In genomic region chr12:130513572-130513971, GRCh38 we compare ENCODE assay signal across 12 cellular contexts.
A peak's percentile ranks its signal among the peaks of the same experiment; 100 is the strongest.
DNase-seq lines count a peak whose midpoint lies in the region; ATAC-seq, FAIRE-seq and TF ChIP-seq lines count a peak whose summit lies in the region.
"Had no signal": no experiment of that assay in that cellular context is flagged by ENCODE, and none has a peak within 500 bp of the region (broad histone marks: within the 10 kb centered on the region; RNA-seq: fewer than 3 reads in every experiment).

No MANE protein-coding gene starts in this region.

- H3K79me2 ChIP-seq in H1 (ENCODE audit: control insufficient read depth in 1 of 2, insufficient read depth in 2 of 2, low read length in 2 of 2), result no peaks in the 10 kb centered on the region
- no peaks in the 10 kb centered on the region for H3K79me2 ChIP-seq in mesendoderm (ENCODE audit: control insufficient read depth, insufficient read depth, low read length)

- no peak for TF ChIP-seq POLR2A in H1 (IDR thresholded peaks at IDR 0.05; ENCODE audit: control extremely low read depth in 1 of 2, low read depth in 2 of 2, low read length in 2 of 2)

- peaks cover 10% of the 10 kb centered on the region; the same call in 1 of the 2 replicates for H3K9me3 ChIP-seq in NT2/D1 (ENCODE audit: insufficient read depth, low read length)
- H3K9me3 ChIP-seq in H1 (ENCODE audit: insufficient read depth in 2 of 2, low read depth in 1 of 2, low read length in 1 of 2), result peaks cover 0 to 3% of the 10 kb centered on the region in 2 experiments; a peak in 2 of 4 replicates

- H3K79me1 ChIP-seq in H1 (ENCODE audit: low read depth, low read length) (no peaks in the 10 kb centered on the region), mesendoderm (ENCODE audit: low read length) (no peaks in the 10 kb centered on the region)

- CTCF ChIA-PET in H1 (lab: Charles Lee; ENCODE audit: partially characterized antibody), result interaction anchor here (0.8 to 2.3 kb wide), 12 partner anchors 9 to 234 kb away, joined by 3 to 11 read pairs (median 3); no protein-coding TSS in a partner anchor

- H3K27me3 ChIP-seq in NT2/D1 (ENCODE audit: insufficient read depth, insufficient read length) (no peaks in the 10 kb centered on the region), H1 (replicated peaks in 1 of 4; ENCODE audit: control insufficient read depth in 3 of 4, extremely low read depth in 1 of 4, insufficient read depth in 3 of 4, low read length in 3 of 4) (no peaks in the 10 kb centered on the region; a peak in 1 of 7 replicates), mesendoderm (ENCODE audit: insufficient read depth, low read length, poor library complexity) (no peaks in the 10 kb centered on the region), foreskin keratinocyte (no peaks in the 10 kb centered on the region)

- no peak overlapping the region for H2AK5ac ChIP-seq in H1 (ENCODE audit: low read depth, low read length)
- H2AK5ac ChIP-seq in mesendoderm (ENCODE audit: low read length), result no peak overlapping the region

- no peak overlapping the region for H3K14ac ChIP-seq in H1 (ENCODE audit: insufficient read length)

- H4K8ac ChIP-seq in H1 (ENCODE audit: extremely low read depth, insufficient read depth, low read length) (no peak overlapping the region), mesendoderm (ENCODE audit: low read depth, low read length) (no peak overlapping the region)

- no peaks in the 10 kb centered on the region for H3K23me2 ChIP-seq in H1 (ENCODE audit: low read depth, low read length)

- H3K4ac ChIP-seq in H1 (replicated peaks; ENCODE audit: insufficient read length, low read depth, low read length) (no peak overlapping the region), mesendoderm (ENCODE audit: low read depth, low read length) (no peak overlapping the region)

- H4K20me1 ChIP-seq in H1 (replicated peaks in 1 of 2; ENCODE audit: control insufficient read depth in 1 of 2, insufficient read depth in 2 of 2, low read length in 2 of 2), result no peaks in the 10 kb centered on the region

- H3K4me3 ChIP-seq in NT2/D1 (ENCODE audit: insufficient read length, low read depth), result no peak overlapping the region
- no peak overlapping the region for H3K4me3 ChIP-seq in H1 (ENCODE audit: extremely low read depth in 1 of 4, insufficient read depth in 2 of 4, low read depth in 3 of 4, low read length in 4 of 4)
- no peak overlapping the region for H3K4me3 ChIP-seq in mesendoderm (ENCODE audit: low read length)
- H3K4me3 ChIP-seq: GM23338 had no signal

- POLR2A ChIA-PET in H1 (lab: Charles Lee; ENCODE audit: partially characterized antibody), result interaction anchor here (0.7 to 0.8 kb wide), 2 partner anchors 44 to 126 kb away, joined by 3 read pairs; no protein-coding TSS in a partner anchor

- peak overlapping the region; percentile 55; the same call in 1 of the 2 replicates for H2BK12ac ChIP-seq in H1 (ENCODE audit: low read depth, low read length)

- H3K4me1 ChIP-seq in NT2/D1 (ENCODE audit: insufficient read depth, insufficient read length) (peaks cover 4% of the 10 kb centered on the region), H1 (replicated peaks in 1 of 4; ENCODE audit: control insufficient read depth in 3 of 4, insufficient read depth in 4 of 4, low read length in 3 of 4) (peaks cover 7 to 15% (median 8%) of the 10 kb centered on the region in 4 experiments), mesendoderm (ENCODE audit: control insufficient read depth, low read depth, low read length) (peaks cover 4% of the 10 kb centered on the region), foreskin keratinocyte (no peaks in the 10 kb centered on the region)

- H3K4me2 ChIP-seq in H1 (ENCODE audit: insufficient read depth in 1 of 2, low read depth in 2 of 2, low read length in 2 of 2) (peak overlapping the region in 1 of 2 experiments; percentile 54; a peak in 3 of 4 replicates), mesendoderm (ENCODE audit: low read length) (no peak overlapping the region)
- H3K4me2 ChIP-seq: GM23338 had no signal

- no peak overlapping the region for H2AFZ ChIP-seq in H1 (ENCODE audit: low read length)

- ATAC-seq in foreskin keratinocyte, result no peak
- ATAC-seq: CD8-positive, alpha-beta T cell had no signal

- 85% methylated on average over 2 of the region's 2 CpGs; no CpG with 5 or more reads in 1 of the 2 experiments for WGBS in H1 (ENCODE audit: extremely low coverage in 1 of 2, insufficient coverage in 1 of 2, insufficient read length in 1 of 2, insufficient replicate concordance in 2 of 2, low coverage in 1 of 2, low lambda C conversion rate in 2 of 2, missing lambda C conversion rate in 1 of 2), 2 experiments
- WGBS in mesendoderm (ENCODE audit: extremely low coverage, insufficient coverage, low lambda C conversion rate), result no CpG with 5 or more reads among the region's 2 CpGs

- H3K36me3 ChIP-seq in NT2/D1 (ENCODE audit: insufficient read depth, insufficient read length, low read length), result no peaks in the 10 kb centered on the region
- no peaks in the 10 kb centered on the region for H3K36me3 ChIP-seq in H1 (ENCODE audit: control insufficient read depth in 2 of 4, insufficient read depth in 4 of 4, low read length in 3 of 4)
- no peaks in the 10 kb centered on the region for H3K36me3 ChIP-seq in mesendoderm (ENCODE audit: control insufficient read depth, insufficient read depth, low read length)

- peak overlapping the region; percentile 39 for H3K9ac ChIP-seq in NT2/D1 (ENCODE audit: insufficient read length, low read depth)
- no peak overlapping the region; a peak in 1 of 7 replicates for H3K9ac ChIP-seq in H1 (replicated peaks in 1 of 4; ENCODE audit: extremely low read depth in 1 of 4, low read depth in 3 of 4, low read length in 3 of 4)
- H3K9ac ChIP-seq in mesendoderm (ENCODE audit: low read length), result peak overlapping the region; percentile 48

- H2BK5ac ChIP-seq in H1 (ENCODE audit: low read depth, low read length) (0 out of 2 replicates have a peak overlapping the region, but pooled peaks have one; percentile 1), mesendoderm (ENCODE audit: low read length) (no peak overlapping the region)

- no peak overlapping the region for H4K91ac ChIP-seq in H1 (replicated peaks; ENCODE audit: insufficient read length, low read length)

- TF ChIP-seq EP300 in H1 (IDR thresholded peaks at IDR 0.05; ENCODE audit: borderline replicate concordance in 1 of 2, low read depth in 2 of 2, low read length in 2 of 2), result no peak

- TF ChIP-seq RAD21 in H1 (IDR thresholded peaks at IDR 0.05 in 1 of 2, conservative IDR thresholded peaks at IDR 0.05 in 1 of 2; ENCODE audit: low read depth in 2 of 2, low read length in 2 of 2), result no peak

- FAIRE-seq in H1 (lab: Jason Lieb, UNC), result no peak
- FAIRE-seq: D721Med, G401.6, GM12891 had no signal

- H3K56ac ChIP-seq in H1 (replicated peaks; ENCODE audit: insufficient read length, low read depth, low read length) (no peak overlapping the region), mesendoderm (ENCODE audit: low read length) (no peak overlapping the region)

- no peak overlapping the region for H3K23ac ChIP-seq in H1 (ENCODE audit: insufficient read length)
- H3K23ac ChIP-seq in mesendoderm (ENCODE audit: low read length), result no peak overlapping the region

- DNase-seq in NT2/D1 (ENCODE audit: low read depth, low spot score), result no peak
- no peak for DNase-seq in H1 (ENCODE audit: low read depth in 1 of 2, low spot score in 2 of 2)
- DNase-seq in mesendoderm, result no peak
- no peak for DNase-seq in Kasumi-1 (lab: John Stamatoyannopoulos, UW)
- no peak for DNase-seq in kidney glomerular epithelial cell (lab: John Stamatoyannopoulos, UW)
- DNase-seq in foreskin keratinocyte, result no peak
- DNase-seq: CD8-positive, alpha-beta T cell; EL had no signal

- H2BK15ac ChIP-seq in H1 (ENCODE audit: low read length) (peak overlapping the region; percentile 61; the same call in 1 of the 2 replicates), mesendoderm (replicated peaks; ENCODE audit: low read depth) (no peak overlapping the region)

- H2BK120ac ChIP-seq in H1 (replicated peaks; ENCODE audit: low read depth, low read length) (no peak overlapping the region), mesendoderm (ENCODE audit: low read depth, low read length) (no peak overlapping the region)

- TF ChIP-seq CTCF in H1 (IDR thresholded peaks at IDR 0.05; ENCODE audit: control extremely low read depth in 1 of 3, insufficient read depth in 1 of 3, low read depth in 1 of 3, low read length in 3 of 3) (no peak), foreskin keratinocyte (conservative IDR thresholded peaks at IDR 0.05) (no peak)

- no peak overlapping the region for H4K5ac ChIP-seq in H1 (ENCODE audit: insufficient read length, low read depth, low read length)
- H4K5ac ChIP-seq in mesendoderm (ENCODE audit: low read length), result no peak overlapping the region

- H3K27ac ChIP-seq in H1 (ENCODE audit: low read depth, low read length) (no peak overlapping the region), mesendoderm (ENCODE audit: low read depth, low read length) (no peak overlapping the region), foreskin keratinocyte (no peak overlapping the region)

- peak overlapping the region; percentile 25; the same call in 1 of the 2 replicates for H3K18ac ChIP-seq in H1 (ENCODE audit: extremely low read depth, low read length)
- H3K18ac ChIP-seq in mesendoderm (ENCODE audit: low read length), result no peak overlapping the region

- H2BK20ac ChIP-seq in H1 (ENCODE audit: low read length), result 0 out of 2 replicates have a peak overlapping the region, but pooled peaks have one; percentile 55

TF ChIP-seq in H1, 55 proteins besides CTCF, POLR2A, EP300 and RAD21:
- TF ChIP-seq MAFK (IDR thresholded peaks at IDR 0.05; ENCODE audit: low read depth, low read length) (peak; percentile 94), YY1 (IDR thresholded peaks at IDR 0.05; ENCODE audit: low read depth, low read length) (no peak), BCL11A (IDR thresholded peaks at IDR 0.05; ENCODE audit: low read depth in 2 of 2, low read length in 2 of 2) (no peak), ASH2L (IDR thresholded peaks at IDR 0.05; ENCODE audit: low read length) (no peak), CBX8 (IDR thresholded peaks at IDR 0.05; ENCODE audit: borderline replicate concordance, low read depth, low read length) (no peak)

Comparison
In these comparisons a context has a peak if more than half of its experiments do, and no peak if none do; other contexts are left out.
1. H3K9ac ChIP-seq: peak in NT2/D1 (single experiment) and mesendoderm (single experiment); none in H1 (0 of 4).